22 cellular contexts compared by ENCODE assay signal in the genomic region with DNA sequence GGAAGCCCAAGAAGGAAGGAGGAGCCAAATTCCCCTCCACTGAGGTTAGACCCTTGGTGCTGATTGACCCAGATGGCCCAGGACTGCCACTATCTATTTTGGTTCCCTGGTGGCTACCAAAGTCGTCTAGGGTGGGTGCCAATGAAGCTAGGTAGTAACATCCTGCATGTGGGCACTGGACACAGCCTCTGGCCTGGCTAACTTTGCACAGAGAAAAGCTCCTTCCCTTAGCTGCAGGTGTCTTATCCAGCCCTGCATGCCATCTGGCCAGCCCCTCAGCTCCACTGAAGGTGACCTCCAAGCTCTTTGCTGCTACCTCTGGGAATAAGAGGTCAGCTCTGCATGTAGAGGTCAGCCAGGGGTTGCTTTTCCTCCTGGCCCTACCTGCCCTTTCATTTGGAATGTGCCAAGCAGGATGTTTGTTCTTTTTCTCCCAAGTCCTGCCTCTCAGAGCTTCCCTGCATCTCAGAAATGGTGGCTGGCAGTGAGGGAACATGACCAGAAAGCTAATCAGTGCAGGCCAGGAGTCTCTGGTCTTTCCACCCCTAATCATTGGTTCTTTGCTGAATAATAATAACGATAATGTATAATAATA. TPM values are rescaled to one million over a fixed set of nuclear protein-coding genes. Genes with fewer than 3 reads are reported as not detected.
DNase-seq lines count a peak whose midpoint lies in the region; ATAC-seq and TF ChIP-seq lines count a peak whose summit lies in the region.
"Had no signal": no experiment of that assay in that cellular context is flagged by ENCODE, and none has a peak within 500 bp of the region (broad histone marks: within the 10 kb centered on the region; RNA-seq: fewer than 3 reads in every experiment).

No MANE protein-coding gene starts in this region.

- TF ChIP-seq EP300 in sigmoid colon (IDR thresholded peaks at IDR 0.05) = no peak

- no peak overlapping the region for H3K14ac ChIP-seq in H9 (ENCODE audit: insufficient read depth, low read length)

- no peak overlapping the region for H3K18ac ChIP-seq in H9 (ENCODE audit: insufficient read length, low read depth, low read length)

- H2AFZ ChIP-seq in H9 (ENCODE audit: low read length) = no peak overlapping the region
- H2AFZ ChIP-seq in Loucy (ENCODE audit: low read length) = no peak overlapping the region

- H3K36me3 ChIP-seq in Loucy (ENCODE audit: insufficient read depth, low read length) (peaks cover 17% of the 10 kb centered on the region; the same call in 1 of the 2 replicates), right lobe of liver (peaks cover 0 to 8% (median under 1%) of the 10 kb centered on the region in 4 donors), sigmoid colon (peaks cover 0 to 31% (median 18%) of the 10 kb centered on the region in 4 donors)

- no peak overlapping the region for H3K4ac ChIP-seq in H9 (ENCODE audit: low read depth, low read length)

- TF ChIP-seq POLR2A in right lobe of liver (IDR thresholded peaks at IDR 0.05) = no peak
- TF ChIP-seq POLR2A in sigmoid colon (IDR thresholded peaks at IDR 0.05) = no peak

- H3K27ac ChIP-seq in H9 (ENCODE audit: insufficient read length, low read depth, low read length) (no peak overlapping the region), right lobe of liver (no peak overlapping the region), sigmoid colon (no peak overlapping the region)
- H3K27ac ChIP-seq: BLaER1 treated with 17β-estradiol and CSF1 and Interleukin-3, amounts not matched to agents 10 nM and 100 nM had no signal

- no peak overlapping the region for H2BK120ac ChIP-seq in H9 (ENCODE audit: low read depth, low read length, poor library complexity, severe bottlenecking)

- H2BK15ac ChIP-seq in H9 (ENCODE audit: low read depth, low read length) = no peak overlapping the region

- no peaks in the 10 kb centered on the region for H3K27me3 Mint-ChIP-seq in H9 (ENCODE audit: low read depth)
- H3K27me3 Mint-ChIP-seq in activated T-helper 1 cell treated with anti-CD3 and anti-CD28 coated beads, Interleukin-12 subunit alpha, Interleukin-12 subunit beta, Interleukin-2, Interleukin-4 antibody, amounts not matched to agents 30 ng/mL and 10 ng/mL and 1 ng/mL, durations not matched to agents 14 hours and 24 hours and 36 hours (ENCODE audit: insufficient read depth) = no peaks in the 10 kb centered on the region

- H4K5ac ChIP-seq in H9 (ENCODE audit: insufficient read length, low read depth, low read length) = no peak overlapping the region

- H2BK5ac ChIP-seq in H9 (ENCODE audit: insufficient read length, low read length) = no peak overlapping the region

- H3K79me2 ChIP-seq in H9 (ENCODE audit: insufficient read depth, low read length) (no peaks in the 10 kb centered on the region), Loucy (ENCODE audit: insufficient read depth, low read length) (peaks cover 23% of the 10 kb centered on the region; the same call in 1 of the 2 replicates)

- H3K9me3 ChIP-seq in H9 (ENCODE audit: control insufficient read depth, low read depth, low read length) = no peaks in the 10 kb centered on the region
- H3K9me3 ChIP-seq in Loucy (ENCODE audit: insufficient read depth, low read depth, low read length) = no peaks in the 10 kb centered on the region
- H3K9me3 ChIP-seq in right lobe of liver = no peaks in the 10 kb centered on the region
- no peaks in the 10 kb centered on the region for H3K9me3 ChIP-seq in sigmoid colon
- H3K9me3 ChIP-seq: BLaER1 treated with 17β-estradiol and CSF1 and Interleukin-3, amounts not matched to agents 10 nM and 100 nM had no signal

- no peak overlapping the region for H3K56ac ChIP-seq in H9 (ENCODE audit: insufficient read length, low read depth, low read length)

- no peak overlapping the region for H2BK12ac ChIP-seq in H9 (ENCODE audit: insufficient read length, low read depth, low read length)

- H4K91ac ChIP-seq in H9 (ENCODE audit: insufficient read length, low read depth, low read length) = no peak overlapping the region

- no peak overlapping the region for H4K8ac ChIP-seq in H9 (replicated peaks; ENCODE audit: insufficient read length, low read depth, low read length)

- no peaks in the 10 kb centered on the region for H3K9me2 ChIP-seq in Loucy (replicated peaks; ENCODE audit: low read depth, low read length)

- no peak overlapping the region for H3K4me2 ChIP-seq in H9 (ENCODE audit: insufficient read depth, insufficient read length, low read length)
- H3K4me2 ChIP-seq in Loucy (ENCODE audit: low read depth, low read length, poor library complexity, severe bottlenecking) = no peak overlapping the region

- peaks cover 31 to 34% of the 10 kb centered on the region in 2 experiments for H3K4me1 Mint-ChIP-seq in H9
- H3K4me1 Mint-ChIP-seq in activated T-helper 1 cell treated with anti-CD3 and anti-CD28 coated beads, Interleukin-12 subunit alpha, Interleukin-12 subunit beta, Interleukin-2, Interleukin-4 antibody, amounts not matched to agents 30 ng/mL and 10 ng/mL and 1 ng/mL, durations not matched to agents 14 hours and 24 hours and 36 hours (ENCODE audit: low read depth) = peaks cover 17% of the 10 kb centered on the region

- H3K27me3 ChIP-seq in H9 (ENCODE audit: insufficient read depth, low read length) (no peaks in the 10 kb centered on the region), Loucy (ENCODE audit: insufficient read depth, low read length, poor library complexity, severe bottlenecking) (no peaks in the 10 kb centered on the region), right lobe of liver (no peaks in the 10 kb centered on the region), sigmoid colon (no peaks in the 10 kb centered on the region)
- H3K27me3 ChIP-seq: BLaER1 treated with 17β-estradiol and CSF1 and Interleukin-3, amounts not matched to agents 10 nM and 100 nM had no signal

- no peak overlapping the region for H3K4me3 Mint-ChIP-seq in H9
- H3K4me3 Mint-ChIP-seq in activated T-helper 1 cell treated with anti-CD3 and anti-CD28 coated beads, Interleukin-12 subunit alpha, Interleukin-12 subunit beta, Interleukin-2, Interleukin-4 antibody, amounts not matched to agents 30 ng/mL and 10 ng/mL and 1 ng/mL, durations not matched to agents 14 hours and 24 hours and 36 hours = no peak overlapping the region
- H3K4me3 Mint-ChIP-seq: CD8-positive, alpha-beta T cell had no signal

- H3K36me3 Mint-ChIP-seq in H9 (ENCODE audit: insufficient read depth in 1 of 3, low read depth in 3 of 3) = peaks cover 0 to 22% (median 21%) of the 10 kb centered on the region in 3 experiments; a peak in 6 of 7 replicates
- no peaks in the 10 kb centered on the region for H3K36me3 Mint-ChIP-seq in activated T-helper 1 cell treated with anti-CD3 and anti-CD28 coated beads, Interleukin-12 subunit alpha, Interleukin-12 subunit beta, Interleukin-2, Interleukin-4 antibody, amounts not matched to agents 30 ng/mL and 10 ng/mL and 1 ng/mL, durations not matched to agents 14 hours and 24 hours and 36 hours (ENCODE audit: low read depth)
- H3K36me3 Mint-ChIP-seq: CD8-positive, alpha-beta T cell had no signal

- intact Hi-C loops in right lobe of liver (cut with DNase I) = no loop called here
- intact Hi-C loops in sigmoid colon (cut with DNase I) = no loop called here
- intact Hi-C loops in activated T-helper 1 cell treated with anti-CD3 and anti-CD28 coated beads, Interleukin-12 subunit alpha, Interleukin-12 subunit beta, Interleukin-2, Interleukin-4 antibody, amounts not matched to agents 30 ng/mL and 10 ng/mL and 1 ng/mL, durations not matched to agents 14 hours and 24 hours and 36 hours (cut with micrococcal nuclease) = no loop called here

- peak; percentile 49 to 77 (median 57) for ATAC-seq in right lobe of liver
- ATAC-seq in GM18517 (IDR thresholded peaks at IDR 0.05; ENCODE audit: unreplicated experiment) = no peak
- no peak for ATAC-seq in GM18502 (IDR thresholded peaks at IDR 0.05; ENCODE audit: poor library complexity, unreplicated experiment)
- ATAC-seq: CD8-positive, alpha-beta T cell; HCT116 had no signal

- no peaks in the 10 kb centered on the region for H3K79me1 ChIP-seq in H9 (ENCODE audit: insufficient read depth, low read depth, low read length, poor library complexity, severe bottlenecking)

- DNase-seq in H9 = no peak
- DNase-seq in right lobe of liver = no peak
- peak; percentile 42 for DNase-seq in sigmoid colon
- no peak for DNase-seq in activated T-helper 1 cell treated with anti-CD3 and anti-CD28 coated beads, Interleukin-12 subunit alpha, Interleukin-12 subunit beta, Interleukin-2, Interleukin-4 antibody, amounts not matched to agents 30 ng/mL and 10 ng/mL and 1 ng/mL, durations not matched to agents 14 hours and 24 hours and 36 hours (ENCODE audit: low spot score)
- DNase-seq in cerebellar nuclear complex (lab: John Stamatoyannopoulos, UW) = no peak
- DNase-seq: Calu3; CD8-positive, alpha-beta T cell; DMS153; GOT3; KG1; MV-4-11; NCI-H1105 treated with DMSO at 0.1 percent for 48 hours; NCI-H2081; NCI-H446; NCI-H526 treated with DMSO at 0.1 percent for 48 hours; OCI-M1; Right ventricle myocardium superior had no signal

- 0 out of 2 replicates have a peak, but pooled peaks cover 4% of the 10 kb centered on the region for H3F3A ChIP-seq in Loucy (ENCODE audit: low read depth)

- no peak overlapping the region for H2AK5ac ChIP-seq in H9 (ENCODE audit: insufficient read length, low read length)

- 0 out of 2 replicates have a peak, but pooled peaks cover 3% of the 10 kb centered on the region for H3K4me1 ChIP-seq in H9 (ENCODE audit: insufficient read depth, low read length)
- H3K4me1 ChIP-seq in Loucy (ENCODE audit: insufficient read depth, low read length, poor library complexity, severe bottlenecking) = peaks cover 64% of the 10 kb centered on the region
- peaks cover 0 to 25% (median 4%) of the 10 kb centered on the region in 4 donors for H3K4me1 ChIP-seq in right lobe of liver
- H3K4me1 ChIP-seq in sigmoid colon = peaks cover 0 to 45% (median 41%) of the 10 kb centered on the region in 4 donors

- no peak overlapping the region for H3K9ac ChIP-seq in H9 (ENCODE audit: extremely low read depth, insufficient read length, low read length)
- peak overlapping the region; percentile 5 for H3K9ac ChIP-seq in Loucy (ENCODE audit: low read depth, low read length, poor library complexity, severe bottlenecking)
- H3K9ac ChIP-seq: BLaER1 treated with 17β-estradiol and CSF1 and Interleukin-3, amounts not matched to agents 10 nM and 100 nM had no signal

- no peak overlapping the region for H2BK20ac ChIP-seq in H9 (ENCODE audit: low read depth, low read length, poor library complexity, severe bottlenecking)

- H3K4me3 ChIP-seq in Loucy (ENCODE audit: low read length, poor library complexity, severe bottlenecking) = no peak overlapping the region
- no peak overlapping the region for H3K4me3 ChIP-seq in right lobe of liver
- H3K4me3 ChIP-seq in sigmoid colon = no peak overlapping the region
- H3K4me3 ChIP-seq: BLaER1 treated with 17β-estradiol and CSF1 and Interleukin-3, amounts not matched to agents 10 nM and 100 nM had no signal

- WGBS in H9 (ENCODE audit: extremely low coverage, insufficient read length, low lambda C conversion rate) = no CpG with 5 or more reads among the region's 2 CpGs
- 83% methylated on average over 1 of the region's 2 CpGs for WGBS in right lobe of liver (ENCODE audit: insufficient coverage, low coverage, low lambda C conversion rate, missing lambda C conversion rate)
- 61 to 82% methylated on average over 2 of the region's 2 CpGs for WGBS in sigmoid colon, 2 donors

- H3K27ac Mint-ChIP-seq in H9 = peak overlapping the region in 2 of 3 experiments; percentile 70; a peak in 3 of 7 replicates
- H3K27ac Mint-ChIP-seq in activated T-helper 1 cell treated with anti-CD3 and anti-CD28 coated beads, Interleukin-12 subunit alpha, Interleukin-12 subunit beta, Interleukin-2, Interleukin-4 antibody, amounts not matched to agents 30 ng/mL and 10 ng/mL and 1 ng/mL, durations not matched to agents 14 hours and 24 hours and 36 hours = no peak overlapping the region
- H3K27ac Mint-ChIP-seq: CD8-positive, alpha-beta T cell had no signal

- no peaks in the 10 kb centered on the region for H3K9me3 Mint-ChIP-seq in H9
- no peaks in the 10 kb centered on the region for H3K9me3 Mint-ChIP-seq in activated T-helper 1 cell treated with anti-CD3 and anti-CD28 coated beads, Interleukin-12 subunit alpha, Interleukin-12 subunit beta, Interleukin-2, Interleukin-4 antibody, amounts not matched to agents 30 ng/mL and 10 ng/mL and 1 ng/mL, durations not matched to agents 14 hours and 24 hours and 36 hours
- H3K9me3 Mint-ChIP-seq: CD8-positive, alpha-beta T cell had no signal

- no peak overlapping the region for H3K23ac ChIP-seq in H9 (ENCODE audit: insufficient read length, low read depth, low read length)

- H4K20me1 ChIP-seq in H9 (ENCODE audit: control insufficient read depth, insufficient read depth, insufficient read length) (no peaks in the 10 kb centered on the region), Loucy (ENCODE audit: insufficient read depth, low read length, poor library complexity, severe bottlenecking) (no peaks in the 10 kb centered on the region)

- TF ChIP-seq CTCF in H9 (conservative IDR thresholded peaks at IDR 0.05) (no peak), Loucy (conservative IDR thresholded peaks at IDR 0.05; ENCODE audit: low read length) (no peak), right lobe of liver (IDR thresholded peaks at IDR 0.05) (no peak), sigmoid colon (IDR thresholded peaks at IDR 0.05) (no peak)

- no peak overlapping the region for H3T11ph ChIP-seq in H9 (ENCODE audit: low read length)

- no peaks in the 10 kb centered on the region for H3K23me2 ChIP-seq in H9 (ENCODE audit: insufficient read length, low read depth, low read length, poor library complexity, severe bottlenecking)

RNA-seq across cellular contexts. Expression of a gene that starts 34.0 kb away (rescaled TPM):
- total RNA-seq in H9 (2021) = 22.8 and 24.7 TPM in 2 replicates
- 10 to 100 TPM in 4 of 6 experiments, 1 to 10 TPM in 2; 8.3 to 22.0 (median 11.8) TPM for total RNA-seq in right lobe of liver
- 10 to 100 TPM; 54.9 to 90.0 (median 58.0) TPM for total RNA-seq in sigmoid colon
- 10 to 100 TPM; 24.5 to 46.8 (median 32.8) TPM for polyA plus RNA-seq in sigmoid colon
- total RNA-seq in activated T-helper 1 cell treated with anti-CD3 and anti-CD28 coated beads, Interleukin-12 subunit alpha, Interleukin-12 subunit beta, Interleukin-2, Interleukin-4 antibody, amounts not matched to agents 30 ng/mL and 10 ng/mL and 1 ng/mL, durations not matched to agents 14 hours and 24 hours and 36 hours = 1.8 and 2.0 TPM in 2 replicates
- total RNA-seq: CD8-positive, alpha-beta T cell had no signal

Comparison
In these comparisons a context has a peak if more than half of its experiments do, and no peak if none do; other contexts are left out.
1. ATAC-seq: peak in right lobe of liver (4 of 4); none in GM18517 (single experiment) and GM18502 (single experiment).